ENCODE assay signal across 20 cellular contexts in the genomic region with DNA sequence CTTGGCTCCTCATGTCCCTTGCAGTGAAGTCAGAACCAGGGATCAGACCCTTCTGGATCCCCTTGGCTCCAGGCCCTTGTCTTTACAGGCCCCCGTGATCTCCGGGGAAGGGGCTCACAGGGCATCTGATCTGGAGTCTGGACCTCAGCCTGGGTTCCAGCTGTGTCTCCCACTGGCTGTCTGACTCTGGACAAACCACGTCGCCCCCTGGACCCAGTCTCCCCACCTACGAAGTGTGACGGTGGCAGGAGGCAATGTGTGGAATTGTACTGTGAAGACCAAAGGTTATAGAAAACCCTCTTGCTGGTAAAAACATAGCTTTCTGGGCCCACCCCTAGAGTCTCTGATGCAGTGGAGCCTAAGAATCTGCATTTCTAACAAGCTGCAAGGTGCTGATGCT. TPM values are rescaled to one million over a fixed set of nuclear protein-coding genes. Genes with fewer than 3 reads are reported as not detected.
DNase-seq lines count a peak whose midpoint lies in the region; ATAC-seq and TF ChIP-seq lines count a peak whose summit lies in the region.
"Had no signal": no experiment of that assay in that cellular context is flagged by ENCODE, and none has a peak within 500 bp of the region (broad histone marks: within the 10 kb centered on the region; RNA-seq: fewer than 3 reads in every experiment).

No MANE protein-coding gene starts in this region.

- ATAC-seq in heart left ventricle (no peak), heart right ventricle (no peak), psoas muscle (no peak), upper lobe of right lung (no peak)

- H3K4me1 ChIP-seq in heart left ventricle (peaks cover 0 to 42% (median 23%) of the 10 kb centered on the region in 12 donors), heart right ventricle (peaks cover 0 to 53% (median 26%) of the 10 kb centered on the region in 9 donors), psoas muscle (peaks cover 66% of the 10 kb centered on the region), upper lobe of right lung (no peaks in the 10 kb centered on the region)
- H3K4me1 ChIP-seq: HAP-1 had no signal

- H3K27me3 ChIP-seq in heart left ventricle (no peaks in the 10 kb centered on the region), heart right ventricle (no peaks in the 10 kb centered on the region), psoas muscle (ENCODE audit: insufficient read depth in 3 of 3, low read length in 2 of 3) (no peaks in the 10 kb centered on the region), upper lobe of right lung (no peaks in the 10 kb centered on the region)
- H3K27me3 ChIP-seq: MG63 had no signal

- no peak overlapping the region for H3K4me3 ChIP-seq in heart left ventricle
- H3K4me3 ChIP-seq in heart right ventricle: no peak overlapping the region
- H3K4me3 ChIP-seq in psoas muscle: no peak overlapping the region
- H3K4me3 ChIP-seq in upper lobe of right lung: no peak overlapping the region
- H3K4me3 ChIP-seq: HAP-1, MG63 had no signal

- H3K36me3 ChIP-seq in heart left ventricle: no peaks in the 10 kb centered on the region
- H3K36me3 ChIP-seq in heart right ventricle: no peaks in the 10 kb centered on the region
- H3K36me3 ChIP-seq in psoas muscle (ENCODE audit: insufficient read depth in 1 of 2, low read depth in 1 of 2): no peaks in the 10 kb centered on the region
- H3K36me3 ChIP-seq in upper lobe of right lung: no peaks in the 10 kb centered on the region
- H3K36me3 ChIP-seq: HAP-1, MG63 had no signal

- intact Hi-C loops in heart left ventricle (cut with DNase I): no loop called here
- intact Hi-C loops in heart right ventricle (cut with DNase I): loop anchor here in 1 of 10 donors (2.0 kb wide), 1 partner anchor 13 kb away; no protein-coding TSS in a partner anchor
- intact Hi-C loops in psoas muscle (cut with DNase I): no loop called here
- intact Hi-C loops in upper lobe of right lung (cut with DNase I): no loop called here

- H3K9me3 ChIP-seq in heart left ventricle (no peaks in the 10 kb centered on the region), heart right ventricle (no peaks in the 10 kb centered on the region), psoas muscle (no peaks in the 10 kb centered on the region), upper lobe of right lung (no peaks in the 10 kb centered on the region)
- H3K9me3 ChIP-seq: HAP-1, MG63 had no signal

- TF ChIP-seq CTCF in heart left ventricle (IDR thresholded peaks at IDR 0.05): no peak
- no peak for TF ChIP-seq CTCF in heart right ventricle (IDR thresholded peaks at IDR 0.05)
- no peak for TF ChIP-seq CTCF in psoas muscle (IDR thresholded peaks at IDR 0.05)
- no peak for TF ChIP-seq CTCF in upper lobe of right lung (IDR thresholded peaks at IDR 0.05)

- WGBS in heart left ventricle, 4 donors: 93 to 97% (median 96%) methylated on average over 6 of the region's 6 CpGs
- 94 to 98% methylated on average over 6 of the region's 6 CpGs for WGBS in heart right ventricle, 2 donors
- 84 to 90% (median 87%) methylated on average over 6 of the region's 6 CpGs for WGBS in psoas muscle, 3 donors

- no peak for TF ChIP-seq POLR2A in heart left ventricle (IDR thresholded peaks at IDR 0.05)

- peak overlapping the region in 3 of 12 donors; percentile 50 to 71 (median 67) for H3K27ac ChIP-seq in heart left ventricle
- H3K27ac ChIP-seq in heart right ventricle: peak overlapping the region in 5 of 10 donors; percentile 36 to 65 (median 56)
- peak overlapping the region; percentile 87 for H3K27ac ChIP-seq in psoas muscle
- no peak overlapping the region for H3K27ac ChIP-seq in upper lobe of right lung
- H3K27ac ChIP-seq: C4-2B had no signal

- DNase-seq in heart left ventricle (peak in 3 of 5 donors; percentile 6 to 15 (median 9)), heart right ventricle (no peak), ecto neural progenitor cell (ENCODE audit: low spot score) (peak; percentile 33), psoas muscle (peak in 1 of 2 donors; percentile 30), upper lobe of right lung (peak; percentile 44), hippocampal formation (lab: John Stamatoyannopoulos, UW) (no peak), anterior cingulate cortex (lab: John Stamatoyannopoulos, UW) (no peak), inferior parietal cortex (ENCODE audit: extremely low spot score) (no peak)
- DNase-seq: MG63, NCI-H1048, NCI-H1417 treated with DMSO at 0.1 percent for 48 hours, NCI-H187, NCI-H446 treated with DMSO at 0.1 percent for 48 hours, NCI-H526 treated with DMSO at 0.1 percent for 48 hours, Right ventricle myocardium superior had no signal

RNA-seq across cellular contexts. Expression of gene C10orf71, which starts 15.5 kb away (rescaled TPM):
- total RNA-seq in heart left ventricle: 100 to 1,000 TPM in 6 of 9 donors, 10 to 100 TPM in 3; 46.8 to 228 (median 120) TPM
- polyA plus RNA-seq in heart left ventricle: 10 to 100 TPM in 1 of 2 donors, 1 to 10 TPM in 1; 6.6 to 44.7 TPM
- 100 to 1,000 TPM in 9 of 10 donors, 10 to 100 TPM in 1; 56.0 to 225 (median 180) TPM for total RNA-seq in heart right ventricle
- 10 to 100 TPM in 1 of 2 donors, 1 to 10 TPM in 1; 3.6 to 23.0 TPM for polyA plus RNA-seq in heart right ventricle
- 100 to 1,000 TPM in 3 of 4 donors, 10 to 100 TPM in 1; 83.8 to 356 (median 128) TPM for total RNA-seq in psoas muscle
- 10 to 100 TPM in 2 of 3 donors, 1 to 10 TPM in 1; 4.2 to 30.9 (median 24.7) TPM for polyA plus RNA-seq in psoas muscle
- total RNA-seq in upper lobe of right lung: not detected
- total RNA-seq: A172, Daoy, LHCN-M2 had no signal

Comparison
In these comparisons a context has a peak if more than half of its experiments do, and no peak if none do; other contexts are left out.
1. DNase-seq: peak in heart left ventricle (3 of 5), ecto neural progenitor cell (single experiment) and upper lobe of right lung (single experiment); none in heart right ventricle (0 of 2), hippocampal formation (0 of 2), anterior cingulate cortex (0 of 58) and inferior parietal cortex (single experiment).
2. RNA of gene C10orf71, which starts 15.5 kb away (total RNA-seq): 56.0 to 225 TPM in heart right ventricle, 83.8 to 356 TPM in psoas muscle and 46.8 to 228 TPM in heart left ventricle; not detected in upper lobe of right lung (single experiment); every median in the first group is over 10 times any median in the second.